29 cellular contexts compared by ENCODE assay signal in the genomic region with DNA sequence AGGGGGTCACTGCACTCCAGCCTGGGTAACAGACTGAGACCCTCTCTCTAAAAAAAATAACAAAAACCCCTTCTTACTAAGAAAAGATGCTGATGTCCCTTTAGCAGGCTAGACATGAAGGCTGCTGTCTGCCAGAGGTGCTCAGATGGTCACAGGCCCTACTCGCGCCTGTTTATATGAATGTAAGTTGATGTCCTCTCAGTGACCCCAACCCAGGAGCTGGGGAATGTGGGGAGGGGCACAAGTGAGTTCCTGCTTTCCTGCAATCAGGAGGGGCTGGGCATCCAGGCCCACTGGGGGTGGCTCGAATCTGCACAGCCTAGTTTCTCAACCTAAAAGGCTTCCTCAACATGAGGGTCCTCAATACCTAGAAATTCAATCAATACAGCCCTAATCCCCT.
"Had no signal": no experiment of that assay in that cellular context is flagged by ENCODE, and none has a peak within 500 bp of the region (broad histone marks: within the 10 kb centered on the region; RNA-seq: fewer than 3 reads in every experiment).

No MANE protein-coding gene starts in this region.

- DNase-seq: heart left ventricle; hypothalamus; immature natural killer cell; left colon; left ventricle myocardium inferior; mesendoderm; midbrain; naive thymus-derived CD4-positive, alpha-beta T cell; stimulated activated CD4-positive, alpha-beta T cell treated with anti-CD3 and anti-CD28 coated beads, Interleukin-1b, Interleukin-23, amount 100 ng/mL, for 48 hours; stimulated activated CD4-positive, alpha-beta T cell treated with anti-CD3 and anti-CD28 coated beads, Interleukin-2, amount 100 ng/mL, for 48 hours; stimulated activated CD4-positive, alpha-beta T cell treated with anti-CD3 and anti-CD28 coated beads, Interleukin-4, amount 100 ng/mL, for 4 hours; stimulated activated CD8-positive, alpha-beta memory T cell treated with anti-CD3 and anti-CD28 coated beads, Interleukin-4, amount 100 ng/mL, for 48 hours; stimulated activated naive CD4-positive, alpha-beta T cell treated with Interleukin-2 at 50 U/mL for 16 hours; stimulated activated naive CD8-positive, alpha-beta T cell treated with anti-CD3 and anti-CD28 coated beads, Interleukin-15, amount 100 ng/mL, for 72 hours; substantia nigra; tibial artery; trophoblast cell; uterus had no signal

- ATAC-seq: left colon; naive thymus-derived CD4-positive, alpha-beta T cell; stimulated activated memory B cell treated with anti-CD40 and anti-IgM and Interleukin-4, amounts not matched to agents 10 μg/mL and 1 μg/mL and 100 μg/mL, for 72 hours; stimulated activated naive CD8-positive, alpha-beta T cell treated with anti-CD3 and anti-CD28 coated beads, Interleukin-15, amount 100 ng/mL, for 72 hours had no signal

- H3K36me3 Mint-ChIP-seq: immature natural killer cell; naive thymus-derived CD4-positive, alpha-beta T cell; natural killer cell treated with Interleukin-12 subunit alpha and Interleukin-12 subunit beta and Interleukin-15 and Interleukin-18, amount 100 ng/mL, for 72 hours; neural progenitor cell; stimulated activated memory B cell treated with anti-CD40 and anti-IgM and Interleukin-4, amounts not matched to agents 10 μg/mL and 1 μg/mL and 100 μg/mL, for 72 hours had no signal

- H3K4me1 Mint-ChIP-seq: immature natural killer cell; neural progenitor cell; stimulated activated naive CD8-positive, alpha-beta T cell treated with anti-CD3 and anti-CD28 coated beads, Interleukin-15, amount 100 ng/mL, for 72 hours had no signal

- H3K27ac Mint-ChIP-seq: immature natural killer cell; naive thymus-derived CD4-positive, alpha-beta T cell; natural killer cell treated with Interleukin-12 subunit alpha and Interleukin-12 subunit beta and Interleukin-15 and Interleukin-18, amount 100 ng/mL, for 72 hours; neural progenitor cell; progenitor cell of endocrine pancreas; stimulated activated memory B cell treated with anti-CD40 and anti-IgM and Interleukin-4, amounts not matched to agents 10 μg/mL and 1 μg/mL and 100 μg/mL, for 72 hours; stimulated activated naive CD8-positive, alpha-beta T cell treated with anti-CD3 and anti-CD28 coated beads, Interleukin-15, amount 100 ng/mL, for 72 hours had no signal

- H2AFZ ChIP-seq: neural progenitor cell had no signal

- H3K27me3 ChIP-seq: heart left ventricle, neural progenitor cell, ovary, right atrium auricular region, right lobe of liver, uterus had no signal

- H3K4me3 ChIP-seq: heart left ventricle, left ventricle myocardium inferior, lung, mucosa of descending colon, neural progenitor cell, ovary, right atrium auricular region, right lobe of liver, smooth muscle cell, thoracic aorta, tibial artery, uterus had no signal

- H3K9ac ChIP-seq: neural progenitor cell had no signal

- H3K9me3 Mint-ChIP-seq: immature natural killer cell; natural killer cell treated with Interleukin-12 subunit alpha and Interleukin-12 subunit beta and Interleukin-15 and Interleukin-18, amount 100 ng/mL, for 72 hours; neural progenitor cell; stimulated activated memory B cell treated with anti-CD40 and anti-IgM and Interleukin-4, amounts not matched to agents 10 μg/mL and 1 μg/mL and 100 μg/mL, for 72 hours; stimulated activated naive CD8-positive, alpha-beta T cell treated with anti-CD3 and anti-CD28 coated beads, Interleukin-15, amount 100 ng/mL, for 72 hours had no signal

- H3K9me3 ChIP-seq: left ventricle myocardium inferior, mucosa of descending colon, ovary, right atrium auricular region, right lobe of liver, thoracic aorta, tibial artery, uterus had no signal

- H3K4me1 ChIP-seq: left ventricle myocardium inferior, neural progenitor cell, right atrium auricular region, tibial artery, uterus had no signal

- H3K4me2 ChIP-seq: neural progenitor cell, smooth muscle cell had no signal

- H3K27ac ChIP-seq: left ventricle myocardium inferior, neural progenitor cell, ovary, right atrium auricular region, thoracic aorta, tibial artery, uterus had no signal

- H3K4me3 Mint-ChIP-seq: immature natural killer cell; naive thymus-derived CD4-positive, alpha-beta T cell; natural killer cell treated with Interleukin-12 subunit alpha and Interleukin-12 subunit beta and Interleukin-15 and Interleukin-18, amount 100 ng/mL, for 72 hours; neural progenitor cell; stimulated activated memory B cell treated with anti-CD40 and anti-IgM and Interleukin-4, amounts not matched to agents 10 μg/mL and 1 μg/mL and 100 μg/mL, for 72 hours; stimulated activated naive CD8-positive, alpha-beta T cell treated with anti-CD3 and anti-CD28 coated beads, Interleukin-15, amount 100 ng/mL, for 72 hours had no signal

- H3K36me3 ChIP-seq: left ventricle myocardium inferior, neural progenitor cell, ovary, right atrium auricular region, right lobe of liver, thoracic aorta, tibial artery, uterus had no signal
